In the genomic region with DNA sequence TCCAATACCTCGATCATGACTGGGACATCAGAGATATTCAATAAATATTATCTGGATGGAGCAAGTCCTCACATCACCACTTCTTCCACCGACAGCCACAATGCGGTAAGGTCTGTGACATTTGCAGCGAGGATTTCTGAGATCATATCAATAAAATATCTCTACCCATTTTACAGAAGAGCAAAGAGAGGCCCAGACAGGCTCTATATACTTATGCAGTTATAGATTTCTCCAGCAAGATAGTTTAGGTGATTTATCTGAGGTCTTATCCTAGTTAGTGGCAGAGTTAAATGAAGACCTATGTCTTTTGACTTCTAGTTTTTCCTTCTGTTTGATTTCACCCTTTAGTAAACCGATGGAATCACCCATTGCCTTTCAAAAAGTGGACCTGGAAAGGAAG, we compare ENCODE assay signal across 30 cellular contexts.
"Had no signal": no experiment of that assay in that cellular context is flagged by ENCODE, and none has a peak within 500 bp of the region (broad histone marks: within the 10 kb centered on the region; RNA-seq: fewer than 3 reads in every experiment).

No MANE protein-coding gene starts in this region.

- H3K9me3 ChIP-seq: ovary, psoas muscle, right lobe of liver, sigmoid colon, suprapubic skin, testis, tibial artery, transverse colon, upper lobe of right lung, uterus had no signal

- H3K36me3 ChIP-seq: ovary, right lobe of liver, sigmoid colon, suprapubic skin, tibial artery, transverse colon, upper lobe of right lung, uterus had no signal

- H3K27ac Mint-ChIP-seq: nephron progenitor cell; progenitor cell of endocrine pancreas; stimulated activated memory B cell treated with anti-CD40 and anti-IgM and Interleukin-4, amounts not matched to agents 10 μg/mL and 1 μg/mL and 100 μg/mL, for 72 hours; type B pancreatic cell had no signal

- DNase-seq: naive thymus-derived CD8-positive, alpha-beta T cell; nephron progenitor cell; occipital lobe; ovary; posterior cingulate gyrus; psoas muscle; right cardiac atrium; right lobe of liver; sigmoid colon; small intestine; stimulated activated CD4-positive, alpha-beta T cell treated with anti-CD3 and anti-CD28 coated beads, Interleukin-1b, Interleukin-23, amount 100 ng/mL, for 48 hours; stimulated activated CD4-positive, alpha-beta T cell treated with anti-CD3 and anti-CD28 coated beads, Interleukin-4, amount 100 ng/mL, for 1 hour; stimulated activated CD4-positive, alpha-beta T cell treated with anti-CD3 and anti-CD28 coated beads, Interleukin-4, amount 100 ng/mL, for 4 hours; stimulated activated CD8-positive, alpha-beta memory T cell treated with anti-CD3 and anti-CD28 coated beads, Interleukin-4, amount 100 ng/mL, for 48 hours; stimulated activated naive CD4-positive, alpha-beta T cell; stimulated activated naive CD8-positive, alpha-beta T cell treated with anti-CD3 and anti-CD28 coated beads, Interleukin-15, amount 100 ng/mL, for 72 hours; stimulated activated naive CD8-positive, alpha-beta T cell treated with anti-CD3 and anti-CD28 coated beads, Interleukin-15, Interleukin-2, amounts not matched to agents 100 U/mL and 50 U/mL, for 24 hours; substantia nigra; tibial artery; transverse colon; upper lobe of right lung; uterus had no signal

- H3K36me3 Mint-ChIP-seq: naive thymus-derived CD8-positive, alpha-beta T cell; natural killer cell treated with Interleukin-12 subunit alpha and Interleukin-12 subunit beta and Interleukin-15 and Interleukin-18, amount 100 ng/mL, for 72 hours; stimulated activated memory B cell treated with anti-CD40 and anti-IgM and Interleukin-4, amounts not matched to agents 10 μg/mL and 1 μg/mL and 100 μg/mL, for 72 hours; type B pancreatic cell had no signal

- H3K27me3 ChIP-seq: ovary, right lobe of liver, sigmoid colon, suprapubic skin, testis, tibial artery, transverse colon, upper lobe of right lung, uterus had no signal

- H3K4me1 ChIP-seq: uterus had no signal

- H3K9me3 Mint-ChIP-seq: naive thymus-derived CD8-positive, alpha-beta T cell; natural killer cell treated with Interleukin-12 subunit alpha and Interleukin-12 subunit beta and Interleukin-15 and Interleukin-18, amount 100 ng/mL, for 72 hours; neural crest cell; stimulated activated memory B cell treated with anti-CD40 and anti-IgM and Interleukin-4, amounts not matched to agents 10 μg/mL and 1 μg/mL and 100 μg/mL, for 72 hours; stimulated activated naive CD8-positive, alpha-beta T cell treated with anti-CD3 and anti-CD28 coated beads, Interleukin-15, amount 100 ng/mL, for 72 hours; type B pancreatic cell had no signal

- ATAC-seq: naive thymus-derived CD8-positive, alpha-beta T cell; natural killer cell treated with Interleukin-12 subunit alpha and Interleukin-12 subunit beta and Interleukin-15 and Interleukin-18, amount 100 ng/mL, for 72 hours; psoas muscle; right cardiac atrium; right lobe of liver; stimulated activated memory B cell treated with anti-CD40 and anti-IgM and Interleukin-4, amounts not matched to agents 10 μg/mL and 1 μg/mL and 100 μg/mL, for 72 hours; stimulated activated naive CD8-positive, alpha-beta T cell treated with anti-CD3 and anti-CD28 coated beads, Interleukin-15, amount 100 ng/mL, for 72 hours; stimulated activated naive CD8-positive, alpha-beta T cell treated with anti-CD3 and anti-CD28 coated beads, Interleukin-15, Interleukin-2, amounts not matched to agents 100 U/mL and 50 U/mL, for 24 hours; upper lobe of right lung had no signal

- H3K27ac ChIP-seq: ovary, parathyroid adenoma, psoas muscle, right lobe of liver, suprapubic skin, testis, tibial artery, transverse colon, upper lobe of right lung, uterus had no signal

- H3K27me3 Mint-ChIP-seq: naive thymus-derived CD8-positive, alpha-beta T cell; natural killer cell treated with Interleukin-12 subunit alpha and Interleukin-12 subunit beta and Interleukin-15 and Interleukin-18, amount 100 ng/mL, for 72 hours; progenitor cell of endocrine pancreas; stimulated activated memory B cell treated with anti-CD40 and anti-IgM and Interleukin-4, amounts not matched to agents 10 μg/mL and 1 μg/mL and 100 μg/mL, for 72 hours; stimulated activated naive CD8-positive, alpha-beta T cell treated with anti-CD3 and anti-CD28 coated beads, Interleukin-15, amount 100 ng/mL, for 72 hours; type B pancreatic cell had no signal

- H3K4me3 ChIP-seq: ovary, psoas muscle, right lobe of liver, sigmoid colon, suprapubic skin, testis, tibial artery, transverse colon, upper lobe of right lung, uterus had no signal

- H3K9ac ChIP-seq: parathyroid adenoma had no signal

- H3K4me3 Mint-ChIP-seq: naive thymus-derived CD8-positive, alpha-beta T cell; natural killer cell treated with Interleukin-12 subunit alpha and Interleukin-12 subunit beta and Interleukin-15 and Interleukin-18, amount 100 ng/mL, for 72 hours; nephron progenitor cell; neural crest cell; stimulated activated memory B cell treated with anti-CD40 and anti-IgM and Interleukin-4, amounts not matched to agents 10 μg/mL and 1 μg/mL and 100 μg/mL, for 72 hours; stimulated activated naive CD8-positive, alpha-beta T cell treated with anti-CD3 and anti-CD28 coated beads, Interleukin-15, amount 100 ng/mL, for 72 hours; type B pancreatic cell had no signal

- H2AFZ ChIP-seq: parathyroid adenoma had no signal
